Comparison of ENCODE assay signal across 27 cellular contexts in the genomic region with DNA sequence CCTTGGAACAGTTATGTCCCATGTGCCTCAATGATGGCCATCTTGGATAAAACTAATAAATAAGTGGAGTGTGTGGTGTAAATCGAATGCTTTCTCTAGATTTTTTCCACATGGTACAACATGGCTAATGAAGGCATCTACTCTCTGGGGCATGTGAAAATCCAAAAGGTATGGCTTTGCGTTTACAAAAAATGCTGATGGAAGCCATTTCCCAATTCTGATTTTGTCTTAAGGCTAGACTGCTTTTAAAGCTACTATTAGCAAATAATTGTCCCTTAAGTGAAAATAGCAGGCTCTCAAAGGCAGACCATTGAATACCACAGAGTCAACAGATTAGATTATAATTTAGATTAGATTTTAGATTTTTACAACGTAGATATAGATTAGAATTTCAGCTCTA.
"Had no signal": no experiment of that assay in that cellular context is flagged by ENCODE, and none has a peak within 500 bp of the region (broad histone marks: within the 10 kb centered on the region; RNA-seq: fewer than 3 reads in every experiment).

No MANE protein-coding gene starts in this region.

- FAIRE-seq: urothelium cell line had no signal

- H3K4me3 ChIP-seq: stomach, suprapubic skin, testis, thoracic aorta, thyroid gland, tibial artery, tibial nerve, transverse colon, upper lobe of left lung, upper lobe of right lung, uterus, vagina had no signal

- H3K27me3 ChIP-seq: stomach, suprapubic skin, testis, thyroid gland, tibial artery, tibial nerve, transverse colon, upper lobe of left lung, upper lobe of right lung, uterus, vagina had no signal

- H3K9me3 ChIP-seq: stomach, suprapubic skin, testis, thoracic aorta, thyroid gland, tibial artery, tibial nerve, transverse colon, upper lobe of left lung, upper lobe of right lung, uterus, vagina had no signal

- H3K36me3 ChIP-seq: stomach, suprapubic skin, thoracic aorta, thyroid gland, tibial artery, tibial nerve, transverse colon, upper lobe of left lung, upper lobe of right lung, uterus, vagina had no signal

- ATAC-seq: stimulated activated effector memory CD8-positive, alpha-beta T cell treated with anti-CD3 and anti-CD28 coated beads, Interleukin-12 subunit alpha, Interleukin-12 subunit beta, amount 100 ng/mL, for 72 hours; stimulated activated memory B cell treated with anti-CD40 and anti-IgM and Interleukin-4, amounts not matched to agents 10 μg/mL and 1 μg/mL and 100 μg/mL, for 72 hours; stimulated activated naive B cell treated with anti-CD40 and anti-IgM and Interleukin-4, amounts not matched to agents 10 μg/mL and 1 μg/mL and 100 μg/mL, for 72 hours; stimulated activated naive CD8-positive, alpha-beta T cell treated with anti-CD3 and anti-CD28 coated beads, Interleukin-15, amount 100 ng/mL, for 72 hours; stimulated activated naive CD8-positive, alpha-beta T cell treated with anti-CD3 and anti-CD28 coated beads, Interleukin-15, Interleukin-2, amounts not matched to agents 100 U/mL and 50 U/mL, for 24 hours; upper lobe of right lung had no signal

- H3K27ac ChIP-seq: stomach, suprapubic skin, testis, thoracic aorta, thyroid gland, tibial artery, tibial nerve, transverse colon, upper lobe of left lung, upper lobe of right lung, uterus, vagina had no signal

- DNase-seq: stimulated activated CD4-positive, alpha-beta T cell treated with anti-CD3 and anti-CD28 coated beads, Interleukin-2, amount 100 ng/mL, for 48 hours; stimulated activated CD4-positive, alpha-beta T cell treated with anti-CD3 and anti-CD28 coated beads, Interleukin-4, amount 100 ng/mL, for 1 hour; stimulated activated CD4-positive, alpha-beta T cell treated with anti-CD3 and anti-CD28 coated beads, Interleukin-4, amount 100 ng/mL, for 24 hours; stimulated activated CD4-positive, alpha-beta T cell treated with anti-CD3 and anti-CD28 coated beads, Interleukin-4, amount 100 ng/mL, for 4 hours; stimulated activated CD8-positive, alpha-beta memory T cell treated with anti-CD3 and anti-CD28 coated beads, Interleukin-4, amount 100 ng/mL, for 48 hours; stimulated activated naive B cell treated with anti-CD40 and anti-IgM and Interleukin-4, amounts not matched to agents 10 μg/mL and 1 μg/mL and 100 μg/mL, for 72 hours; stimulated activated naive CD4-positive, alpha-beta T cell; stimulated activated naive CD4-positive, alpha-beta T cell treated with Interleukin-2 at 50 U/mL for 16 hours; stimulated activated naive CD8-positive, alpha-beta T cell treated with anti-CD3 and anti-CD28 coated beads, Interleukin-15, amount 100 ng/mL, for 72 hours; stimulated activated naive CD8-positive, alpha-beta T cell treated with anti-CD3 and anti-CD28 coated beads, Interleukin-15, Interleukin-2, amounts not matched to agents 100 U/mL and 50 U/mL, for 24 hours; stomach; substantia nigra; testis; thyroid gland; tibial artery; transverse colon; trophoblast cell; upper lobe of left lung; upper lobe of right lung; uterus had no signal

- H3K4me1 ChIP-seq: stomach, suprapubic skin, testis, tibial artery, tibial nerve, transverse colon, upper lobe of left lung, upper lobe of right lung, uterus, vagina had no signal
